In genomic region chr16:86099326-86099725, GRCh38 we compare ENCODE assay signal across 20 cellular contexts.
"Had no signal": no experiment of that assay in that cellular context is flagged by ENCODE, and none has a peak within 500 bp of the region (broad histone marks: within the 10 kb centered on the region; RNA-seq: fewer than 3 reads in every experiment).

No MANE protein-coding gene starts in this region.

- H3K4me3 ChIP-seq: coronary artery, esophagus muscularis mucosa, hepatocyte, mucosa of descending colon, pancreas, smooth muscle cell, testis, tibial nerve had no signal

- DNase-seq: central memory CD4-positive, alpha-beta T cell; effector CD4-positive, alpha-beta T cell; left ventricle myocardium superior; mucosa of descending colon; natural killer cell; occipital lobe; right cardiac atrium; stimulated activated CD4-positive, alpha-beta T cell treated with anti-CD3 and anti-CD28 coated beads, Interleukin-4, amount 100 ng/mL, for 24 hours; testis had no signal

- H3K4me1 ChIP-seq: pancreas, testis had no signal

- H3K27ac Mint-ChIP-seq: natural killer cell; progenitor cell of endocrine pancreas; stimulated activated memory B cell treated with anti-CD40 and anti-IgM and Interleukin-4, amounts not matched to agents 10 μg/mL and 1 μg/mL and 100 μg/mL, for 72 hours; stimulated activated naive CD8-positive, alpha-beta T cell treated with anti-CD3 and anti-CD28 coated beads, Interleukin-15, Interleukin-2, amounts not matched to agents 100 ng/mL and 50 ng/mL, for 24 hours had no signal

- H3K27me3 ChIP-seq: hepatocyte, pancreas, testis had no signal

- H3K27me3 Mint-ChIP-seq: stimulated activated naive CD8-positive, alpha-beta T cell treated with anti-CD3 and anti-CD28 coated beads, Interleukin-15, Interleukin-2, amounts not matched to agents 100 ng/mL and 50 ng/mL, for 24 hours had no signal

- FAIRE-seq: pancreas had no signal

- H3K36me3 Mint-ChIP-seq: natural killer cell; stimulated activated memory B cell treated with anti-CD40 and anti-IgM and Interleukin-4, amounts not matched to agents 10 μg/mL and 1 μg/mL and 100 μg/mL, for 72 hours had no signal

- H3K4me2 ChIP-seq: smooth muscle cell had no signal

- H2AFZ ChIP-seq: hepatocyte had no signal

- H3K4me1 Mint-ChIP-seq: natural killer cell; neural crest cell; stimulated activated memory B cell treated with anti-CD40 and anti-IgM and Interleukin-4, amounts not matched to agents 10 μg/mL and 1 μg/mL and 100 μg/mL, for 72 hours had no signal

- H3K9me3 Mint-ChIP-seq: natural killer cell; neural crest cell; stimulated activated naive CD8-positive, alpha-beta T cell treated with anti-CD3 and anti-CD28 coated beads, Interleukin-15, Interleukin-2, amounts not matched to agents 100 ng/mL and 50 ng/mL, for 24 hours had no signal

- ATAC-seq: left colon; left ventricle myocardium superior; mucosa of descending colon; natural killer cell; pancreas; right cardiac atrium; stimulated activated memory B cell treated with anti-CD40 and anti-IgM and Interleukin-4, amounts not matched to agents 10 μg/mL and 1 μg/mL and 100 μg/mL, for 72 hours had no signal

- H3K79me2 ChIP-seq: hepatocyte had no signal

- H3K27ac ChIP-seq: coronary artery, esophagus muscularis mucosa, pancreas, testis, tibial nerve had no signal

- H3K4me3 Mint-ChIP-seq: natural killer cell; neural crest cell; stimulated activated memory B cell treated with anti-CD40 and anti-IgM and Interleukin-4, amounts not matched to agents 10 μg/mL and 1 μg/mL and 100 μg/mL, for 72 hours; stimulated activated naive CD8-positive, alpha-beta T cell treated with anti-CD3 and anti-CD28 coated beads, Interleukin-15, Interleukin-2, amounts not matched to agents 100 ng/mL and 50 ng/mL, for 24 hours had no signal

- H3K36me3 ChIP-seq: esophagus muscularis mucosa, pancreas, tibial nerve had no signal

- H3K9me3 ChIP-seq: esophagus muscularis mucosa, mucosa of descending colon, pancreas, testis had no signal
